8 cellular contexts compared by ENCODE assay signal in the genomic region with DNA sequence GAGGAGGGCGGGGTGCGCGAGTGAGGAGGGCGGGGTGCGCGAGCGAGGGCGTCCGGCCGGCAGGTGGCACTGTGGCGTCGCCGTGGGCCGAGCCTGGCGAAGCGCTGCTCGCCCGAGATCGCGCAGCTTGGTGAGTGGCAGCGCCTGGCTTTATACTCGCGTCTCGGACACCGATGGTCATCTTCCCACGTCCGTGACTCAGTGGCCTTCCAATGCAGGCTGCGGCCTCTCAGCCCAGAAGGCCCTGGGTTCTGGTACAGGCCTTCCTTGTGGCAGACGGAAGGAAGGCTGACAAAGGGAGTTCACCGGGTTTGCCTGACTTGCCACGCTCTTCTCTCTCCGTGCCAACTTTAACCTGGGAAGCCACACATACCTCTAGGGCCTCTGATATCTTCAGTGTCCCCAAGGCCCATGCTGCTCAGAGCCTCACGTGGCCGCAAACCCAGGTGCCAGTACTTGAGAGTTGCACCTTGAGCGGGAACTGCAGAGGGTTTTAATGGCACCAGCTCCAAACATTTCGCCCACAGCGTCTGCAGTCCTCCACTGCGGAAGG.
DNase-seq lines count a peak whose midpoint lies in the region; ATAC-seq and TF ChIP-seq lines count a peak whose summit lies in the region.

No MANE protein-coding gene starts in this region.

- peak; percentile 94 for ATAC-seq in HG02798 (IDR thresholded peaks at IDR 0.05; ENCODE audit: poor library complexity, unreplicated experiment)
- ATAC-seq in mucosa of descending colon = peak; percentile 97

- no peaks in the 10 kb centered on the region for H3K36me3 ChIP-seq in mucosa of descending colon (ENCODE audit: low read depth)

- H3K4me3 ChIP-seq in mucosa of descending colon = no peak overlapping the region

- TF ChIP-seq CTCF in mucosa of descending colon (IDR thresholded peaks at IDR 0.05) = peak; percentile 61

- H3K4me1 ChIP-seq in mucosa of descending colon (ENCODE audit: low read depth) = peaks cover 6% of the 10 kb centered on the region

- intact Hi-C loops in mucosa of descending colon (cut with DNase I, micrococcal nuclease) = no loop called here

- DNase-seq in NCI-H2029 (lab: John Stamatoyannopoulos, UW) = peak; percentile 3
- DNase-seq in NCI-H2029 treated with DMSO at 0.1 percent for 48 hours (lab: John Stamatoyannopoulos, UW) = no peak
- DNase-seq in NCI-H226 = peak; percentile 73
- peak; percentile 93 for DNase-seq in activated CD8-positive, alpha-beta memory T cell treated with anti-CD3 and anti-CD28 coated beads, Interleukin-2, amount 50 U/mL, for 48 hours
- peak; percentile 44 for DNase-seq in epidermal melanocyte (ENCODE audit: insufficient read length, low spot score)
- peak; percentile 89 to 93 (median 91) for DNase-seq in mucosa of descending colon
- peak; percentile 78 for DNase-seq in stimulated activated CD8-positive, alpha-beta memory T cell treated with anti-CD3 and anti-CD28 coated beads, Interleukin-2, amount 100 ng/mL, for 48 hours (ENCODE audit: low read depth in 2 of 2)

- H3K9me3 ChIP-seq in mucosa of descending colon = no peaks in the 10 kb centered on the region
